Comparison of ENCODE assay signal across 26 cellular contexts in the genomic region with DNA sequence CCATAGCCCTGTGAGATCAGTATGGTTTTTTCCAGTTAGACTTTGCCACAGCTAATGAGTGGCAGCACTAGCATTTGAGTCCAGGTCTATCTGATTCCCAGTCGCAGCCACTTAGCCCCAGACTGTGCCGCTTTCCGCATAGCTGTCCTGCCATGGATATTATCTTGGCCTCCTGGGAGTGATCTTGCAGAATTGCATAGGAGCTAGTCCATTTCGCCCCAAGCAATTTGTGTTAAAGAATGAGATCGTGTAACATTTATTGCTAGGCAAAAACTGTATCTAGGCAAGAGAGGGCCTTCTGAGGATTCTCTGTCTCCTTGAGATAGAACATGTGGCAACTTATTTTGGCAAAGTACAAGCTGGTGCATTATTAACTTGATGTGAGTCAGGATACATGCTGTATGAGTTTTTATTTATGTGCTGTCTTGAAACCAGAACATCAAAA.
DNase-seq lines count a peak whose midpoint lies in the region; ATAC-seq, FAIRE-seq and TF ChIP-seq lines count a peak whose summit lies in the region.
"Had no signal": no experiment of that assay in that cellular context is flagged by ENCODE, and none has a peak within 500 bp of the region (broad histone marks: within the 10 kb centered on the region; RNA-seq: fewer than 3 reads in every experiment).

No MANE protein-coding gene starts in this region.

- H3K27ac Mint-ChIP-seq in chondrocyte (ENCODE audit: unreplicated experiment) = peak overlapping the region; percentile 82
- H3K27ac Mint-ChIP-seq: activated CD8-positive, alpha-beta T cell treated with anti-CD3 and anti-CD28 coated beads, Interleukin-2, amount 10 ng/mL, durations not matched to agents 7 days and 5 days; CD4-positive, alpha-beta T cell; naive thymus-derived CD8-positive, alpha-beta T cell; stimulated activated naive B cell treated with anti-CD40 and anti-IgM and Interleukin-4, amounts not matched to agents 10 μg/mL and 1 μg/mL and 100 μg/mL, for 72 hours had no signal

- H3K27ac ChIP-seq in keratinocyte (ENCODE audit: control insufficient read depth, insufficient read depth, low read length) = peak overlapping the region; percentile 18
- H3K27ac ChIP-seq: dorsolateral prefrontal cortex, testis had no signal

- peak; percentile 34 for FAIRE-seq in keratinocyte (lab: Jason Lieb, UNC)
- FAIRE-seq: small intestine, TTC549 had no signal

- H3K4me1 ChIP-seq in BE2C (peaks cover 8% of the 10 kb centered on the region), keratinocyte (ENCODE audit: control insufficient read depth, extremely low read depth, insufficient read depth, low read length) (peaks cover 19% of the 10 kb centered on the region)
- H3K4me1 ChIP-seq: testis had no signal

- no peak for ATAC-seq in GM21576 (IDR thresholded peaks at IDR 0.05; ENCODE audit: unreplicated experiment)
- ATAC-seq: activated CD8-positive, alpha-beta T cell treated with anti-CD3 and anti-CD28 coated beads, Interleukin-2, amount 10 ng/mL, durations not matched to agents 7 days and 5 days; naive thymus-derived CD8-positive, alpha-beta T cell; stimulated activated naive B cell treated with anti-CD40 and anti-IgM and Interleukin-4, amounts not matched to agents 10 μg/mL and 1 μg/mL and 100 μg/mL, for 72 hours had no signal

- peaks cover 3% of the 10 kb centered on the region; the same call in 1 of the 2 replicates for H3K27me3 ChIP-seq in BE2C
- no peaks in the 10 kb centered on the region for H3K27me3 ChIP-seq in keratinocyte (ENCODE audit: control insufficient read depth, extremely low read depth, insufficient read depth, low read length)
- H3K27me3 ChIP-seq: dorsolateral prefrontal cortex, testis had no signal

- H3K4me3 Mint-ChIP-seq in chondrocyte (ENCODE audit: unreplicated experiment) = no peak overlapping the region
- H3K4me3 Mint-ChIP-seq: activated CD8-positive, alpha-beta T cell treated with anti-CD3 and anti-CD28 coated beads, Interleukin-2, amount 10 ng/mL, durations not matched to agents 7 days and 5 days; CD4-positive, alpha-beta T cell; naive thymus-derived CD8-positive, alpha-beta T cell; stimulated activated naive B cell treated with anti-CD40 and anti-IgM and Interleukin-4, amounts not matched to agents 10 μg/mL and 1 μg/mL and 100 μg/mL, for 72 hours had no signal

- H3K79me2 ChIP-seq in keratinocyte (ENCODE audit: control insufficient read depth, insufficient read depth, low read length) = no peaks in the 10 kb centered on the region

- no peaks in the 10 kb centered on the region for H3K9me3 ChIP-seq in BE2C
- no peaks in the 10 kb centered on the region for H3K9me3 ChIP-seq in keratinocyte (ENCODE audit: control insufficient read depth, low read depth, low read length)
- H3K9me3 ChIP-seq: testis had no signal

- no peak overlapping the region for H3K4me3 ChIP-seq in BE2C (ENCODE audit: low read depth, low read length)
- H3K4me3 ChIP-seq in keratinocyte (ENCODE audit: control insufficient read depth in 2 of 3, extremely low read depth in 1 of 3, insufficient read depth in 2 of 3, low read depth in 1 of 3, low read length in 3 of 3) = no peak overlapping the region
- H3K4me3 ChIP-seq: dorsolateral prefrontal cortex, testis had no signal

- no peak overlapping the region for H3K4me2 ChIP-seq in keratinocyte (ENCODE audit: control insufficient read depth, extremely low read depth, insufficient read depth, low read depth, low read length)

- peak overlapping the region; percentile 18 for H3K9ac ChIP-seq in keratinocyte (ENCODE audit: control insufficient read depth, extremely low read depth, insufficient read depth, low read length)

- peaks cover 2% of the 10 kb centered on the region for H3K27me3 Mint-ChIP-seq in chondrocyte (ENCODE audit: low read depth)
- H3K27me3 Mint-ChIP-seq: CD4-positive, alpha-beta T cell; naive thymus-derived CD8-positive, alpha-beta T cell; stimulated activated naive B cell treated with anti-CD40 and anti-IgM and Interleukin-4, amounts not matched to agents 10 μg/mL and 1 μg/mL and 100 μg/mL, for 72 hours had no signal

- dilution Hi-C loops in keratinocyte (cut with MboI; ENCODE audit: extremely low pct_ligation_motif_present, low sequenced_read_pairs) = no loop called here

- no peaks in the 10 kb centered on the region for H4K20me1 ChIP-seq in keratinocyte (ENCODE audit: control insufficient read depth, extremely low read depth, insufficient read depth, low read length)

- peaks cover 2% of the 10 kb centered on the region for H3K9me3 Mint-ChIP-seq in chondrocyte (ENCODE audit: low read depth)
- H3K9me3 Mint-ChIP-seq: CD4-positive, alpha-beta T cell; stimulated activated naive B cell treated with anti-CD40 and anti-IgM and Interleukin-4, amounts not matched to agents 10 μg/mL and 1 μg/mL and 100 μg/mL, for 72 hours had no signal

- H3K36me3 ChIP-seq in BE2C (no peaks in the 10 kb centered on the region), keratinocyte (ENCODE audit: control insufficient read depth in 2 of 2, extremely low read depth in 1 of 2, insufficient read depth in 2 of 2, low read length in 2 of 2) (no peaks in the 10 kb centered on the region)

- H2AFZ ChIP-seq in keratinocyte (ENCODE audit: control insufficient read depth, low read length) = peak overlapping the region; percentile 16

- TF ChIP-seq CTCF in BE2C (IDR thresholded peaks at IDR 0.05; ENCODE audit: low read depth, low read length) (peak; percentile 16; the same call in 1 of the 2 replicates), chondrocyte (IDR thresholded peaks at IDR 0.05) (peak; percentile 6), keratinocyte (optimal IDR thresholded peaks at IDR 0.05 in 1 of 3, IDR thresholded peaks at IDR 0.05 in 1 of 3, conservative IDR thresholded peaks at IDR 0.05 in 1 of 3; ENCODE audit: extremely low read depth in 1 of 3, insufficient read depth in 2 of 3, low read length in 3 of 3) (no peak)

- DNase-seq in BE2C (peak; percentile 91), NCI-H2171 treated with DMSO at 0.1 percent for 48 hours (lab: John Stamatoyannopoulos, UW) (peak; percentile 67), chondrocyte (ENCODE audit: low spot score) (no peak), keratinocyte (ENCODE audit: low read depth, low spot score) (no peak), kidney glomerular epithelial cell (lab: John Stamatoyannopoulos, UW) (no peak), A172 (ENCODE audit: low spot score) (no peak), EL (no peak)
- DNase-seq: activated CD4-positive, CD25-positive, alpha-beta regulatory T cell treated with anti-CD3 and anti-CD28 coated beads, Interleukin-2, amount 50 U/mL, for 72 hours; activated CD8-positive, alpha-beta T cell treated with anti-CD3 and anti-CD28 coated beads, Interleukin-2, amount 10 ng/mL, durations not matched to agents 7 days and 5 days; amygdala; CD4-positive, alpha-beta T cell; central memory CD4-positive, alpha-beta T cell; DMS153; dorsolateral prefrontal cortex; GDM1; H7; MM.1S; naive thymus-derived CD8-positive, alpha-beta T cell; NCI-H1417 treated with DMSO at 0.1 percent for 48 hours; NCI-H524 treated with DMSO at 0.1 percent for 48 hours; RPMI8226; small intestine; stimulated activated naive B cell treated with anti-CD40 and anti-IgM and Interleukin-4, amounts not matched to agents 10 μg/mL and 1 μg/mL and 100 μg/mL, for 72 hours; testis had no signal

- H3K4me1 Mint-ChIP-seq in chondrocyte (ENCODE audit: low read depth) = peaks cover 27% of the 10 kb centered on the region
- H3K4me1 Mint-ChIP-seq: naive thymus-derived CD8-positive, alpha-beta T cell; stimulated activated naive B cell treated with anti-CD40 and anti-IgM and Interleukin-4, amounts not matched to agents 10 μg/mL and 1 μg/mL and 100 μg/mL, for 72 hours had no signal

- no peaks in the 10 kb centered on the region for H3K36me3 Mint-ChIP-seq in chondrocyte (ENCODE audit: low read depth)

- no peaks in the 10 kb centered on the region for H3K9me1 ChIP-seq in keratinocyte (ENCODE audit: control insufficient read depth, extremely low read depth, insufficient read depth, low read length)

Comparison
In these comparisons a context has a peak if more than half of its experiments do, and no peak if none do; other contexts are left out.
1. DNase-seq: peak in BE2C (single experiment) and NCI-H2171 treated with DMSO at 0.1 percent for 48 hours (single experiment); none in chondrocyte (single experiment), keratinocyte (single experiment), kidney glomerular epithelial cell (single experiment), A172 (single experiment) and EL (single experiment).
2. CTCF ChIP-seq: peak in BE2C (single experiment) and chondrocyte (single experiment); none in keratinocyte (0 of 3).